In the genomic region with DNA sequence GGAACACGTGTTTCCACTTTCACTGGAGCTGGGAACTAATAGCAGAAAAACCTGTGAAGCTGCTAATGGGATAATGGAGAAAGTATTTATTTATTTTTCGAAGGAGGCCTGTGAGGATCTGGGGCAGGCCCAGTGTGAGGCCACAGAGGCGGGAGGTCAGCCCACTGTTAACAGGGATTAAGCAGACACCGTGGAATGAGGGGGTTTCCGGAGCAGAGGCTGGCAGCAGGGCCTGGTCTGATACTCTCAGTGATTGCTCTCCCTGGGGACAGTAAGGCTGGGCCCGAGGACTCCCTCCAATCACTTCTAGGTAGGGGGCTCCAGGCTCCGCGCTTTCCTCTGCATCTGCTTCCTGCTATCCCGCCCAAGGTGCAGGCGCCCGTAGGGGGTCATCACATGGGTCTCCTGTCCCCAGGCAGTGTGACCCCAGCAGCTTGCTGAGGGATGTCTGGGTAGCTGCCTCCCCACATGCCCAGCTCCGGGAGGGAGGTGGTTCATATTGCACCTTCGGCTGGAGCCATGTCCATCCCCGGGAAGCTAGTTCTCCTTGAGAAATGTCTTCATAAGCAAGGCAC, we compare ENCODE assay signal across 23 cellular contexts. TPM values are rescaled to one million over a fixed set of nuclear protein-coding genes. Genes with fewer than 3 reads are reported as not detected.
"Had no signal": no experiment of that assay in that cellular context is flagged by ENCODE, and none has a peak within 500 bp of the region (broad histone marks: within the 10 kb centered on the region; RNA-seq: fewer than 3 reads in every experiment).

No MANE protein-coding gene starts in this region.

- H3K27ac ChIP-seq: coronary artery, tibial artery had no signal

- H3K36me3 Mint-ChIP-seq: activated naive CD4-positive, alpha-beta T cell treated with anti-CD3 and anti-CD28 coated beads, Interleukin-2, amount 50 U/mL, for 72 hours; naive thymus-derived CD4-positive, alpha-beta T cell had no signal

- H3K4me3 Mint-ChIP-seq: activated CD4-positive, alpha-beta memory T cell treated with anti-CD3 and anti-CD28 coated beads, Interleukin-2, amount 10 ng/mL, durations not matched to agents 7 days and 5 days; naive thymus-derived CD4-positive, alpha-beta T cell had no signal

- H3K4me1 ChIP-seq: tibial artery had no signal

- H3K4me1 Mint-ChIP-seq: activated CD4-positive, alpha-beta memory T cell treated with anti-CD3 and anti-CD28 coated beads, Interleukin-2, amount 10 ng/mL, durations not matched to agents 7 days and 5 days; naive thymus-derived CD4-positive, alpha-beta T cell had no signal

- H3K4me3 ChIP-seq: coronary artery, lung, tibial artery had no signal

- H3K9me3 ChIP-seq: tibial artery had no signal

- DNase-seq: activated CD4-positive, alpha-beta memory T cell treated with anti-CD3 and anti-CD28 coated beads, Interleukin-2, amount 10 ng/mL, durations not matched to agents 7 days and 5 days; activated CD4-positive, alpha-beta T cell treated with anti-CD3 and anti-CD28 coated beads for 4 hours; activated effector memory CD4-positive, alpha-beta T cell treated with anti-CD3 and anti-CD28 coated beads, Interleukin-2, amount 50 U/mL, for 16 hours; activated T-cell treated with anti-CD3 and anti-CD28 coated beads, Interleukin-2, amount 50 U/mL, for 48 hours; caudate nucleus; effector CD4-positive, alpha-beta T cell; foreskin melanocyte; head of caudate nucleus; left colon; naive thymus-derived CD4-positive, alpha-beta T cell; occipital lobe; right cardiac atrium; small intestine; stimulated activated CD4-positive, alpha-beta T cell treated with anti-CD3 and anti-CD28 coated beads, Interleukin-4, amount 100 ng/mL, for 24 hours; stimulated activated naive CD4-positive, alpha-beta T cell; T-helper 2 cell; tibial artery had no signal

- H3K36me3 ChIP-seq: tibial artery had no signal

- H3K9me3 Mint-ChIP-seq: activated CD4-positive, alpha-beta memory T cell treated with anti-CD3 and anti-CD28 coated beads, Interleukin-2, amount 10 ng/mL, durations not matched to agents 7 days and 5 days; activated naive CD4-positive, alpha-beta T cell treated with anti-CD3 and anti-CD28 coated beads, Interleukin-2, amount 50 U/mL, for 72 hours had no signal

- H3K27ac Mint-ChIP-seq: activated CD4-positive, alpha-beta memory T cell treated with anti-CD3 and anti-CD28 coated beads, Interleukin-2, amount 10 ng/mL, durations not matched to agents 7 days and 5 days; activated naive CD4-positive, alpha-beta T cell treated with anti-CD3 and anti-CD28 coated beads, Interleukin-2, amount 50 U/mL, for 72 hours; naive thymus-derived CD4-positive, alpha-beta T cell; progenitor cell of endocrine pancreas had no signal

RNA-seq across cellular contexts. Expression of gene RSPO1, which starts 28.8 kb away (rescaled TPM):
- total RNA-seq: activated CD4-positive, alpha-beta memory T cell treated with anti-CD3 and anti-CD28 coated beads, Interleukin-2, amount 10 ng/mL, durations not matched to agents 7 days and 5 days; activated naive CD4-positive, alpha-beta T cell treated with anti-CD3 and anti-CD28 coated beads, Interleukin-2, amount 50 U/mL, for 72 hours; endothelial cell of umbilical vein; mononuclear cell; naive thymus-derived CD4-positive, alpha-beta T cell; occipital lobe; progenitor cell of endocrine pancreas had no signal
- polyA plus RNA-seq: endothelial cell of umbilical vein; naive thymus-derived CD4-positive, alpha-beta T cell; right cardiac atrium had no signal
